12 cellular contexts compared by ENCODE assay signal in genomic region chr1:219120625-219121544, GRCh38. TPM values are rescaled to one million over a fixed set of nuclear protein-coding genes. Genes with fewer than 3 reads are reported as not detected.
DNase-seq lines count a peak whose midpoint lies in the region; ATAC-seq, FAIRE-seq and TF ChIP-seq lines count a peak whose summit lies in the region.
"Had no signal": no experiment of that assay in that cellular context is flagged by ENCODE, and none has a peak within 500 bp of the region (broad histone marks: within the 10 kb centered on the region; RNA-seq: fewer than 3 reads in every experiment).

No MANE protein-coding gene starts in this region.

- POLR2A ChIA-PET in activated CD4-positive, alpha-beta memory T cell treated with anti-CD3 and anti-CD28 coated beads, Interleukin-2, amount 10 ng/mL, durations not matched to agents 7 days and 5 days (lab: Charles Lee) = no interaction called here

- H3K27me3 ChIP-seq in fibroblast of lung (ENCODE audit: control insufficient read depth, insufficient read depth, low read length) = no peaks in the 10 kb centered on the region
- H3K27me3 ChIP-seq: right lobe of liver had no signal

- H3K36me3 ChIP-seq in fibroblast of lung (ENCODE audit: control insufficient read depth, insufficient read depth, low read length) = no peaks in the 10 kb centered on the region
- H3K36me3 ChIP-seq: right lobe of liver had no signal

- H3K9ac ChIP-seq in fibroblast of lung (ENCODE audit: insufficient read depth, low read length) = no peak overlapping the region

- no peak overlapping the region for H2AFZ ChIP-seq in fibroblast of lung (ENCODE audit: low read length)

- no peak overlapping the region for H3K27ac Mint-ChIP-seq in activated CD4-positive, alpha-beta memory T cell treated with anti-CD3 and anti-CD28 coated beads, Interleukin-2, amount 10 ng/mL, durations not matched to agents 7 days and 5 days

- H3K9me3 Mint-ChIP-seq in activated CD4-positive, alpha-beta memory T cell treated with anti-CD3 and anti-CD28 coated beads, Interleukin-2, amount 10 ng/mL, durations not matched to agents 7 days and 5 days = no peaks in the 10 kb centered on the region

- FAIRE-seq in D721Med (lab: Jason Lieb, UNC) = peak; percentile 82

- H3K36me3 Mint-ChIP-seq in activated CD4-positive, alpha-beta memory T cell treated with anti-CD3 and anti-CD28 coated beads, Interleukin-2, amount 10 ng/mL, durations not matched to agents 7 days and 5 days (ENCODE audit: low read depth) = no peaks in the 10 kb centered on the region

- ATAC-seq in GM18867 (IDR thresholded peaks at IDR 0.05; ENCODE audit: unreplicated experiment) = no peak
- ATAC-seq in HG03159 (IDR thresholded peaks at IDR 0.05; ENCODE audit: unreplicated experiment) = no peak
- ATAC-seq: stimulated activated naive CD8-positive, alpha-beta T cell treated with anti-CD3 and anti-CD28 coated beads, Interleukin-15, Interleukin-2, amounts not matched to agents 100 U/mL and 50 U/mL, for 24 hours had no signal

- H3K9me3 ChIP-seq in fibroblast of lung (ENCODE audit: control insufficient read depth, insufficient read depth, low read depth, low read length) = no peaks in the 10 kb centered on the region
- H3K9me3 ChIP-seq: right lobe of liver had no signal

- in situ Hi-C loops in GM13976 (cut with MboI; ENCODE audit: low sequenced_read_pairs, unreplicated experiment) = no loop called here

- no peaks in the 10 kb centered on the region for H3K27me3 Mint-ChIP-seq in activated CD4-positive, alpha-beta memory T cell treated with anti-CD3 and anti-CD28 coated beads, Interleukin-2, amount 10 ng/mL, durations not matched to agents 7 days and 5 days

- TF ChIP-seq CTCF in D721Med (IDR thresholded peaks at IDR 0.05; ENCODE audit: insufficient read depth, missing control alignments) = no peak
- TF ChIP-seq CTCF in fibroblast of lung (conservative IDR thresholded peaks at IDR 0.05 in 1 of 2, IDR thresholded peaks at IDR 0.05 in 1 of 2; ENCODE audit: low read depth in 1 of 2, low read length in 2 of 2) = no peak
- no peak for TF ChIP-seq CTCF in GM13976 (IDR thresholded peaks at IDR 0.05; ENCODE audit: borderline replicate concordance, control extremely low read depth, extremely low read depth, insufficient read depth, missing control alignments)

- peaks cover 4% of the 10 kb centered on the region for H3K4me1 ChIP-seq in fibroblast of lung (ENCODE audit: control insufficient read depth, extremely low read depth, insufficient read depth, low read length)
- H3K4me1 ChIP-seq: right lobe of liver had no signal

- peak overlapping the region; percentile 63 for H3K4me2 ChIP-seq in fibroblast of lung (ENCODE audit: extremely low read depth, insufficient read depth, low read length)

- H3K27ac ChIP-seq in fibroblast of lung (ENCODE audit: insufficient read depth, low read length) = peak overlapping the region; percentile 79
- H3K27ac ChIP-seq: right lobe of liver had no signal

- H4K20me1 ChIP-seq in fibroblast of lung (ENCODE audit: control insufficient read depth, extremely low read depth, insufficient read depth, low read length) = no peaks in the 10 kb centered on the region

- H3K4me3 ChIP-seq in fibroblast of lung (replicated peaks in 1 of 4; ENCODE audit: control extremely low read depth in 1 of 4, insufficient read depth in 1 of 4, low read depth in 3 of 4, low read length in 4 of 4) = peak overlapping the region in 2 of 4 experiments; percentile 2 to 13
- H3K4me3 ChIP-seq: right lobe of liver had no signal

- no peak overlapping the region for H3K4me3 Mint-ChIP-seq in activated CD4-positive, alpha-beta memory T cell treated with anti-CD3 and anti-CD28 coated beads, Interleukin-2, amount 10 ng/mL, durations not matched to agents 7 days and 5 days

- H3K4me1 Mint-ChIP-seq in activated CD4-positive, alpha-beta memory T cell treated with anti-CD3 and anti-CD28 coated beads, Interleukin-2, amount 10 ng/mL, durations not matched to agents 7 days and 5 days = no peaks in the 10 kb centered on the region

- no peaks in the 10 kb centered on the region for H3K79me2 ChIP-seq in fibroblast of lung (ENCODE audit: control insufficient read depth, insufficient read depth, low read length)

- CTCF ChIA-PET in activated CD4-positive, alpha-beta memory T cell treated with anti-CD3 and anti-CD28 coated beads, Interleukin-2, amount 10 ng/mL, durations not matched to agents 7 days and 5 days (lab: Charles Lee) = no interaction called here

- no peak for DNase-seq in D721Med (ENCODE audit: insufficient read length, low spot score)
- peak; percentile 87 for DNase-seq in OCI-M1 (lab: John Stamatoyannopoulos, UW)
- DNase-seq in fibroblast of lung (ENCODE audit: low read depth in 2 of 2) = peak; percentile 85 to 98
- DNase-seq in pons (ENCODE audit: low spot score) = peak; percentile 10
- no peak for DNase-seq in GM13976 (ENCODE audit: low spot score)
- DNase-seq in activated CD4-positive, alpha-beta memory T cell treated with anti-CD3 and anti-CD28 coated beads, Interleukin-2, amount 10 ng/mL, durations not matched to agents 7 days and 5 days = no peak
- DNase-seq: activated CD4-positive, CD25-positive, alpha-beta regulatory T cell; NCI-H510A treated with DMSO at 0.1 percent for 48 hours; right lobe of liver; stimulated activated naive CD8-positive, alpha-beta T cell treated with anti-CD3 and anti-CD28 coated beads, Interleukin-15, Interleukin-2, amounts not matched to agents 100 U/mL and 50 U/mL, for 24 hours had no signal

RNA-seq across cellular contexts. Expression of gene LYPLAL1, which starts 52.8 kb away (rescaled TPM):
- total RNA-seq in fibroblast of lung = 51.5 and 52.6 TPM in 2 replicates
- polyA plus RNA-seq in fibroblast of lung = 22.2 and 29.9 TPM in 2 replicates
- polyA plus RNA-seq in fibroblast of lung (2012) = 24.8 and 33.5 TPM in 2 replicates
- polyA minus RNA-seq in fibroblast of lung (ENCODE audit: low replicate concordance) = 1.9 and 3.4 TPM in 2 replicates
- total RNA-seq in activated CD4-positive, alpha-beta memory T cell treated with anti-CD3 and anti-CD28 coated beads, Interleukin-2, amount 10 ng/mL, durations not matched to agents 7 days and 5 days = 10 to 100 TPM; 19.0 to 19.7 TPM

Comparison
In these comparisons a context has a peak if more than half of its experiments do, and no peak if none do; other contexts are left out.
1. DNase-seq: peak in OCI-M1 (single experiment), fibroblast of lung (2 of 2) and pons (single experiment); none in D721Med (single experiment), GM13976 (single experiment) and activated CD4-positive, alpha-beta memory T cell treated with anti-CD3 and anti-CD28 coated beads, Interleukin-2, amount 10 ng/mL, durations not matched to agents 7 days and 5 days (single experiment).